In genomic region chr4:152780267-152780811, GRCh38 we compare ENCODE assay signal across 8 cellular contexts. TPM values are rescaled to one million over a fixed set of nuclear protein-coding genes. Genes with fewer than 3 reads are reported as not detected.
DNase-seq lines count a peak whose midpoint lies in the region; ATAC-seq and TF ChIP-seq lines count a peak whose summit lies in the region.

No MANE protein-coding gene starts in this region.

- H3K27me3 Mint-ChIP-seq in activated CD8-positive, alpha-beta T cell treated with anti-CD3 and anti-CD28 coated beads for 36 hours = peaks cover 8% of the 10 kb centered on the region

- peaks cover 42% of the 10 kb centered on the region for H3K4me1 Mint-ChIP-seq in activated CD8-positive, alpha-beta T cell treated with anti-CD3 and anti-CD28 coated beads for 36 hours (ENCODE audit: low read depth)

- H3K36me3 Mint-ChIP-seq in activated CD8-positive, alpha-beta T cell treated with anti-CD3 and anti-CD28 coated beads for 36 hours (ENCODE audit: low read depth) = peaks cover 2% of the 10 kb centered on the region

- ATAC-seq in GM18867 (IDR thresholded peaks at IDR 0.05; ENCODE audit: unreplicated experiment) (peak; percentile 33), HG03442 (IDR thresholded peaks at IDR 0.05; ENCODE audit: unreplicated experiment) (peak; percentile 22)
- ATAC-seq in activated CD8-positive, alpha-beta T cell treated with anti-CD3 and anti-CD28 coated beads for 36 hours = peak; percentile 53

- H3K4me1 ChIP-seq in left ventricle myocardium inferior (peaks cover 57% of the 10 kb centered on the region), rectal smooth muscle tissue (ENCODE audit: control insufficient read depth, insufficient read depth, low read length) (peaks cover 3% of the 10 kb centered on the region)

- CTCF ChIA-PET in activated CD8-positive, alpha-beta T cell treated with anti-CD3 and anti-CD28 coated beads for 36 hours (lab: Charles Lee) = interaction anchor here (0.9 to 3.2 kb wide), 8 partner anchors 10 to 376 kb away, joined by 3 to 17 read pairs (median 3); no protein-coding TSS in a partner anchor

- POLR2A ChIA-PET in activated CD8-positive, alpha-beta T cell treated with anti-CD3 and anti-CD28 coated beads for 36 hours (lab: Charles Lee) = no interaction called here

- H3K9me3 ChIP-seq in left ventricle myocardium inferior (replicated peaks) = no peaks in the 10 kb centered on the region

- no peak for TF ChIP-seq CTCF in activated CD8-positive, alpha-beta T cell treated with anti-CD3 and anti-CD28 coated beads for 36 hours (IDR thresholded peaks at IDR 0.05)
- TF ChIP-seq CTCF in left ventricle myocardium inferior (IDR thresholded peaks at IDR 0.05; ENCODE audit: borderline replicate concordance) = no peak

- H3K36me3 ChIP-seq in left ventricle myocardium inferior (peaks cover 5% of the 10 kb centered on the region), rectal smooth muscle tissue (ENCODE audit: control insufficient read depth, insufficient read depth, low read length) (no peaks in the 10 kb centered on the region)

- peak overlapping the region; percentile 97 for H3K4me3 Mint-ChIP-seq in activated CD8-positive, alpha-beta T cell treated with anti-CD3 and anti-CD28 coated beads for 36 hours

- no peak for DNase-seq in activated CD8-positive, alpha-beta T cell treated with anti-CD3 and anti-CD28 coated beads for 36 hours
- DNase-seq in left ventricle myocardium inferior (peak; percentile 13), NCI-H1105 (lab: John Stamatoyannopoulos, UW) (no peak), NCI-H1092 treated with DMSO at 0.1 percent for 48 hours (lab: John Stamatoyannopoulos, UW) (no peak), NCI-H1048 (lab: John Stamatoyannopoulos, UW) (no peak)

- peak overlapping the region; percentile 92 for H3K27ac ChIP-seq in left ventricle myocardium inferior (replicated peaks)
- H3K27ac ChIP-seq in rectal smooth muscle tissue (ENCODE audit: low read depth, low read length) = peak overlapping the region; percentile 86

- no peaks in the 10 kb centered on the region for H3K9me3 Mint-ChIP-seq in activated CD8-positive, alpha-beta T cell treated with anti-CD3 and anti-CD28 coated beads for 36 hours

- peak overlapping the region; percentile 86 for H3K4me3 ChIP-seq in left ventricle myocardium inferior
- peak overlapping the region; percentile 98 for H3K4me3 ChIP-seq in rectal smooth muscle tissue (ENCODE audit: low read length)

- H3K9ac ChIP-seq in rectal smooth muscle tissue (ENCODE audit: low read length) = peak overlapping the region; percentile 54

- H3K27me3 ChIP-seq in left ventricle myocardium inferior (ENCODE audit: low read depth) (no peaks in the 10 kb centered on the region), rectal smooth muscle tissue (ENCODE audit: control insufficient read depth, insufficient read depth, low read length) (no peaks in the 10 kb centered on the region)

- intact Hi-C loops in activated CD8-positive, alpha-beta T cell treated with anti-CD3 and anti-CD28 coated beads for 36 hours (cut with micrococcal nuclease) = no loop called here
- intact Hi-C loops in left ventricle myocardium inferior (cut with micrococcal nuclease) = no loop called here

- peak overlapping the region; percentile 92 for H3K27ac Mint-ChIP-seq in activated CD8-positive, alpha-beta T cell treated with anti-CD3 and anti-CD28 coated beads for 36 hours

RNA-seq across cellular contexts. Expression of gene ARFIP1, which starts 0.6 kb away (rescaled TPM):
- total RNA-seq in activated CD8-positive, alpha-beta T cell treated with anti-CD3 and anti-CD28 coated beads for 36 hours = 1 to 10 TPM; 7.2 to 8.9 TPM
- 13.2 TPM for total RNA-seq in left ventricle myocardium inferior

RNA-seq across cellular contexts. Expression of gene TIGD4, which starts 0.8 kb away (rescaled TPM):
- under 1 TPM; 0.27 to 0.47 TPM for total RNA-seq in activated CD8-positive, alpha-beta T cell treated with anti-CD3 and anti-CD28 coated beads for 36 hours
- 0.22 TPM for total RNA-seq in left ventricle myocardium inferior
